18 cellular contexts compared by ENCODE assay signal in genomic region chr7:115183431-115184057, GRCh38.
DNase-seq lines count a peak whose midpoint lies in the region; ATAC-seq, FAIRE-seq and TF ChIP-seq lines count a peak whose summit lies in the region.
"Had no signal": no experiment of that assay in that cellular context is flagged by ENCODE, and none has a peak within 500 bp of the region (broad histone marks: within the 10 kb centered on the region; RNA-seq: fewer than 3 reads in every experiment).

No MANE protein-coding gene starts in this region.

- H2AK9ac ChIP-seq in IMR-90 (replicated peaks; ENCODE audit: low read depth, low read length, poor library complexity), result no peak overlapping the region

- dilution Hi-C loops in IMR-90 (cut with HindIII; ENCODE audit: low sequenced_read_pairs, unreplicated experiment), result no loop called here

- H3K4me1 Mint-ChIP-seq in CD4-positive, CD25-positive, alpha-beta regulatory T cell, result peaks cover 0 to 14% (median 7%) of the 10 kb centered on the region in 4 donors
- H3K4me1 Mint-ChIP-seq in astrocyte (ENCODE audit: low read depth, unreplicated experiment) (no peaks in the 10 kb centered on the region), memory B cell (peaks cover 12% of the 10 kb centered on the region), progenitor cell of endocrine pancreas (ENCODE audit: low read depth) (no peaks in the 10 kb centered on the region)
- H3K4me1 Mint-ChIP-seq: endodermal cell, neural crest cell had no signal

- H2BK15ac ChIP-seq in IMR-90 (ENCODE audit: low read depth, low read length), result no peak overlapping the region

- H3K36me3 ChIP-seq in CD4-positive, CD25-positive, alpha-beta regulatory T cell (ENCODE audit: control insufficient read depth, insufficient read depth, low read length), result no peaks in the 10 kb centered on the region
- no peaks in the 10 kb centered on the region for H3K36me3 ChIP-seq in IMR-90 (ENCODE audit: control insufficient read depth, insufficient read depth, low read length)
- no peaks in the 10 kb centered on the region for H3K36me3 ChIP-seq in astrocyte (ENCODE audit: insufficient read depth, low read length)

- H2AFZ ChIP-seq in IMR-90 (replicated peaks; ENCODE audit: low read length, poor library complexity), result peak overlapping the region; percentile 32
- H2AFZ ChIP-seq in astrocyte (ENCODE audit: low read depth, low read length), result no peak overlapping the region

- no peaks in the 10 kb centered on the region for H3K4me1 ChIP-seq in CD4-positive, CD25-positive, alpha-beta regulatory T cell (ENCODE audit: control insufficient read depth, insufficient read depth, low read length, poor library complexity, severe bottlenecking)
- no peaks in the 10 kb centered on the region for H3K4me1 ChIP-seq in IMR-90 (ENCODE audit: control insufficient read depth, insufficient read depth, low read length)
- H3K4me1 ChIP-seq in astrocyte (ENCODE audit: insufficient read depth, low read length), result no peaks in the 10 kb centered on the region

- H2BK120ac ChIP-seq in IMR-90 (ENCODE audit: low read depth, low read length), result no peak overlapping the region

- H2BK5ac ChIP-seq in IMR-90 (ENCODE audit: low read depth, low read length, poor library complexity, severe bottlenecking), result no peak overlapping the region

- peak overlapping the region in 2 of 3 donors; percentile 16 to 20 for H3K27ac Mint-ChIP-seq in CD4-positive, CD25-positive, alpha-beta regulatory T cell
- H3K27ac Mint-ChIP-seq in astrocyte (ENCODE audit: unreplicated experiment), result no peak overlapping the region
- no peak overlapping the region for H3K27ac Mint-ChIP-seq in memory B cell
- no peak overlapping the region for H3K27ac Mint-ChIP-seq in progenitor cell of endocrine pancreas
- H3K27ac Mint-ChIP-seq: endodermal cell had no signal

- H4K5ac ChIP-seq in IMR-90 (ENCODE audit: low read depth, low read length), result no peak overlapping the region

- H3K27me3 Mint-ChIP-seq in CD4-positive, CD25-positive, alpha-beta regulatory T cell, result no peaks in the 10 kb centered on the region
- no peaks in the 10 kb centered on the region for H3K27me3 Mint-ChIP-seq in astrocyte (ENCODE audit: low read depth, unreplicated experiment)
- H3K27me3 Mint-ChIP-seq in memory B cell, result peaks cover 2% of the 10 kb centered on the region
- no peaks in the 10 kb centered on the region for H3K27me3 Mint-ChIP-seq in progenitor cell of endocrine pancreas

- CTCF ChIA-PET in IMR-90 (lab: Yijun Ruan, JAX), result no interaction called here

- TF ChIP-seq RAD21 in IMR-90 (IDR thresholded peaks at IDR 0.05; ENCODE audit: low read length), result no peak

- H3K18ac ChIP-seq in IMR-90 (ENCODE audit: low read depth, low read length), result no peak overlapping the region

- no peak for DNase-seq in CD4-positive, CD25-positive, alpha-beta regulatory T cell
- DNase-seq in IMR-90 (no peak), astrocyte (ENCODE audit: low read depth) (peak; percentile 72), memory B cell (ENCODE audit: low spot score in 2 of 2) (no peak), NCI-H510A (lab: John Stamatoyannopoulos, UW) (no peak), NCI-H2107 treated with DMSO at 0.1 percent for 48 hours (lab: John Stamatoyannopoulos, UW; ENCODE audit: unreplicated experiment) (no peak), progenitor cell of endocrine pancreas (ENCODE audit: low spot score, unreplicated experiment) (no peak)
- DNase-seq: activated T-cell treated with anti-CD3 and anti-CD28 coated beads, Interleukin-2, amount 50 U/mL, for 1 hour; aorta; endodermal cell; GF-D8; GOT3; left colon; NCI-H2171 had no signal

- no peak overlapping the region for H3K4me3 Mint-ChIP-seq in CD4-positive, CD25-positive, alpha-beta regulatory T cell
- H3K4me3 Mint-ChIP-seq in astrocyte (ENCODE audit: unreplicated experiment), result no peak overlapping the region
- peak overlapping the region; percentile 27 for H3K4me3 Mint-ChIP-seq in memory B cell
- no peak overlapping the region for H3K4me3 Mint-ChIP-seq in progenitor cell of endocrine pancreas (ENCODE audit: low read depth)
- H3K4me3 Mint-ChIP-seq: endodermal cell, neural crest cell had no signal

- WGBS in IMR-90 (ENCODE audit: extremely low coverage in 2 of 2, insufficient read length in 1 of 2), 2 experiments, result no CpG with 5 or more reads among the region's 5 CpGs

- H4K20me1 ChIP-seq in IMR-90 (ENCODE audit: insufficient read depth, low read length) (no peaks in the 10 kb centered on the region), astrocyte (ENCODE audit: insufficient read depth, low read length) (no peaks in the 10 kb centered on the region)

- no peak overlapping the region for H3K56ac ChIP-seq in IMR-90 (ENCODE audit: extremely low read depth, insufficient read depth, low read length)

- H3K27ac ChIP-seq in CD4-positive, CD25-positive, alpha-beta regulatory T cell (ENCODE audit: insufficient read depth, low read length, poor library complexity, severe bottlenecking), result no peak overlapping the region
- no peak overlapping the region for H3K27ac ChIP-seq in IMR-90 (ENCODE audit: insufficient read depth, low read length)
- H3K27ac ChIP-seq in astrocyte (ENCODE audit: low read depth, low read length), result no peak overlapping the region
- H3K27ac ChIP-seq: skin epidermis had no signal

- ATAC-seq in CD4-positive, CD25-positive, alpha-beta regulatory T cell (ENCODE audit: low read depth in 2 of 2), result no peak
- ATAC-seq in IMR-90 (ENCODE audit: low read depth) (no peak), memory B cell (ENCODE audit: low read depth) (peak; percentile 19), GM19328 (IDR thresholded peaks at IDR 0.05; ENCODE audit: unreplicated experiment) (no peak)
- ATAC-seq: left colon had no signal

- H3K4ac ChIP-seq in IMR-90 (ENCODE audit: low read depth, low read length), result no peak overlapping the region

- H2BK20ac ChIP-seq in IMR-90 (ENCODE audit: low read depth, low read length), result no peak overlapping the region

- H3K4me3 ChIP-seq in CD4-positive, CD25-positive, alpha-beta regulatory T cell (ENCODE audit: low read depth, low read length), result no peak overlapping the region
- H3K4me3 ChIP-seq in IMR-90 (ENCODE audit: insufficient read depth, low read depth, low read length) (no peak overlapping the region), astrocyte (ENCODE audit: insufficient read depth, low read depth, low read length) (no peak overlapping the region)
- H3K4me3 ChIP-seq: skin epidermis had no signal

- no peaks in the 10 kb centered on the region for H3K79me1 ChIP-seq in IMR-90 (ENCODE audit: low read depth in 1 of 2, low read length in 2 of 2)

- H4K8ac ChIP-seq in IMR-90 (ENCODE audit: low read depth in 2 of 2, low read length in 2 of 2), result no peak overlapping the region

- intact Hi-C loops in IMR-90 (cut with micrococcal nuclease), result no loop called here

- no peak overlapping the region for H3K14ac ChIP-seq in IMR-90 (replicated peaks; ENCODE audit: low read depth, low read length)

- no peak overlapping the region for H4K91ac ChIP-seq in IMR-90 (ENCODE audit: insufficient read depth, low read depth, low read length)

- no peaks in the 10 kb centered on the region for H3K9me1 ChIP-seq in IMR-90 (ENCODE audit: insufficient read depth, low read length)

- H2AK5ac ChIP-seq in IMR-90 (ENCODE audit: low read depth, low read length), result no peak overlapping the region

- TF ChIP-seq POLR2A in IMR-90 (IDR thresholded peaks at IDR 0.05; ENCODE audit: low read depth, low read length), result no peak

- no peaks in the 10 kb centered on the region for H3K9me3 ChIP-seq in CD4-positive, CD25-positive, alpha-beta regulatory T cell (ENCODE audit: control insufficient read depth in 2 of 2, low read length in 2 of 2)
- H3K9me3 ChIP-seq in IMR-90 (ENCODE audit: control insufficient read depth, insufficient read depth, low read length) (no peaks in the 10 kb centered on the region), astrocyte (ENCODE audit: insufficient read depth, low read depth, low read length) (no peaks in the 10 kb centered on the region)

- no peak for FAIRE-seq in astrocyte (lab: Jason Lieb, UNC)
- FAIRE-seq: GM18507 had no signal

- H3K9ac ChIP-seq in IMR-90 (ENCODE audit: low read depth, low read length) (no peak overlapping the region), astrocyte (ENCODE audit: low read length) (no peak overlapping the region)

- H3K79me2 ChIP-seq in astrocyte (ENCODE audit: insufficient read depth, low read length), result no peaks in the 10 kb centered on the region

- POLR2A ChIA-PET in IMR-90 (lab: Charles Lee; ENCODE audit: unreplicated experiment), result no interaction called here

- H3K27me3 ChIP-seq in CD4-positive, CD25-positive, alpha-beta regulatory T cell (ENCODE audit: control insufficient read depth, insufficient read depth, low read length), result no peaks in the 10 kb centered on the region
- H3K27me3 ChIP-seq in IMR-90 (ENCODE audit: control insufficient read depth, insufficient read depth, low read length) (no peaks in the 10 kb centered on the region), astrocyte (ENCODE audit: insufficient read depth, low read length) (no peaks in the 10 kb centered on the region)

- no peak overlapping the region for H3K23ac ChIP-seq in IMR-90 (ENCODE audit: low read depth, low read length)

- H3K36me3 Mint-ChIP-seq in CD4-positive, CD25-positive, alpha-beta regulatory T cell, result no peaks in the 10 kb centered on the region
- H3K36me3 Mint-ChIP-seq in astrocyte (ENCODE audit: low read depth, unreplicated experiment), result no peaks in the 10 kb centered on the region
- H3K36me3 Mint-ChIP-seq in memory B cell, result no peaks in the 10 kb centered on the region
- no peaks in the 10 kb centered on the region for H3K36me3 Mint-ChIP-seq in progenitor cell of endocrine pancreas (ENCODE audit: insufficient read depth)

- TF ChIP-seq CTCF in IMR-90 (conservative IDR thresholded peaks at IDR 0.05; ENCODE audit: low read depth, low read length) (no peak), astrocyte (IDR thresholded peaks at IDR 0.05; ENCODE audit: insufficient read depth, low read depth, low read length) (no peak), progenitor cell of endocrine pancreas (IDR thresholded peaks at IDR 0.05; ENCODE audit: unreplicated experiment) (no peak)

- no TSS peak for BruUV-seq in IMR-90 (replicated peaks; lab: Mats Ljungman, UMichigan)

- H3K9me3 Mint-ChIP-seq in CD4-positive, CD25-positive, alpha-beta regulatory T cell, result no peaks in the 10 kb centered on the region
- H3K9me3 Mint-ChIP-seq in astrocyte (ENCODE audit: unreplicated experiment), result no peaks in the 10 kb centered on the region
- H3K9me3 Mint-ChIP-seq in memory B cell, result no peaks in the 10 kb centered on the region
- no peaks in the 10 kb centered on the region for H3K9me3 Mint-ChIP-seq in progenitor cell of endocrine pancreas (ENCODE audit: low read depth)
- H3K9me3 Mint-ChIP-seq: endodermal cell, neural crest cell had no signal

- H3K4me2 ChIP-seq in IMR-90 (ENCODE audit: low read depth, low read length) (no peak overlapping the region), astrocyte (ENCODE audit: low read length) (no peak overlapping the region)

- in situ Hi-C loops in IMR-90 (cut with MboI; ENCODE audit: low sequenced_read_pairs), result no loop called here

TF ChIP-seq in IMR-90, 13 proteins besides CTCF, POLR2A, EP300 and RAD21 (continues in another document):
- no peak for TF ChIP-seq CEBPB (IDR thresholded peaks at IDR 0.05; ENCODE audit: low read depth, low read length)

Comparison
In these comparisons a context has a peak if more than half of its experiments do, and no peak if none do; other contexts are left out.
1. H3K27ac Mint-ChIP-seq: peak in CD4-positive, CD25-positive, alpha-beta regulatory T cell (2 of 3); none in astrocyte (single experiment), memory B cell (single experiment) and progenitor cell of endocrine pancreas (single experiment).